9 cellular contexts compared by ENCODE assay signal in genomic region chr14:76867536-76868452, GRCh38. TPM values are rescaled to one million over a fixed set of nuclear protein-coding genes. Genes with fewer than 3 reads are reported as not detected.
DNase-seq lines count a peak whose midpoint lies in the region; ATAC-seq and TF ChIP-seq lines count a peak whose summit lies in the region.
"Had no signal": no experiment of that assay in that cellular context is flagged by ENCODE, and none has a peak within 500 bp of the region (broad histone marks: within the 10 kb centered on the region; RNA-seq: fewer than 3 reads in every experiment).

No MANE protein-coding gene starts in this region.

- no peak overlapping the region for H3K27ac ChIP-seq in psoas muscle
- no peak overlapping the region for H3K27ac ChIP-seq in coronary artery
- H3K27ac ChIP-seq: hepatocyte had no signal

- peak; percentile 31 for DNase-seq in OCI-M1 (lab: John Stamatoyannopoulos, UW)
- DNase-seq in activated naive CD4-positive, alpha-beta T cell treated with anti-CD3 and anti-CD28 coated beads, Interleukin-2, amount 10 ng/mL, durations not matched to agents 7 days and 5 days = peak; percentile 70
- peak in 1 of 2 donors; percentile 64 for DNase-seq in psoas muscle
- DNase-seq in coronary artery (ENCODE audit: low spot score) = no peak

- no peak for TF ChIP-seq CTCF in psoas muscle (IDR thresholded peaks at IDR 0.05)
- TF ChIP-seq CTCF in coronary artery (IDR thresholded peaks at IDR 0.05) = no peak

- WGBS in psoas muscle, 3 donors = 24 to 29% (median 28%) methylated on average over 25 of the region's 25 CpGs

- H3K36me3 Mint-ChIP-seq in activated naive CD4-positive, alpha-beta T cell treated with anti-CD3 and anti-CD28 coated beads, Interleukin-2, amount 10 ng/mL, durations not matched to agents 7 days and 5 days = no peaks in the 10 kb centered on the region

- intact Hi-C loops in psoas muscle (cut with DNase I) = no loop called here

- no peaks in the 10 kb centered on the region for H3K36me3 ChIP-seq in psoas muscle (ENCODE audit: insufficient read depth in 1 of 2, low read depth in 1 of 2)

- H3K4me1 Mint-ChIP-seq in activated naive CD4-positive, alpha-beta T cell treated with anti-CD3 and anti-CD28 coated beads, Interleukin-2, amount 10 ng/mL, durations not matched to agents 7 days and 5 days = peaks cover 41% of the 10 kb centered on the region

- ATAC-seq in GM18498 (IDR thresholded peaks at IDR 0.05; ENCODE audit: unreplicated experiment) (peak; percentile 67), psoas muscle (peak in 3 of 4 donors; percentile 23 to 72 (median 64)), HG03565 (IDR thresholded peaks at IDR 0.05; ENCODE audit: unreplicated experiment) (no peak), HG02798 (IDR thresholded peaks at IDR 0.05; ENCODE audit: poor library complexity, unreplicated experiment) (no peak), HG03196 (IDR thresholded peaks at IDR 0.05; ENCODE audit: unreplicated experiment) (no peak)

- H3K9me3 ChIP-seq in psoas muscle = no peaks in the 10 kb centered on the region

- H3K4me3 ChIP-seq in psoas muscle (no peak overlapping the region), coronary artery (no peak overlapping the region)
- H3K4me3 ChIP-seq: hepatocyte had no signal

- H3K9me3 Mint-ChIP-seq in activated naive CD4-positive, alpha-beta T cell treated with anti-CD3 and anti-CD28 coated beads, Interleukin-2, amount 10 ng/mL, durations not matched to agents 7 days and 5 days = no peaks in the 10 kb centered on the region

- peak overlapping the region; percentile 61 for H3K27ac Mint-ChIP-seq in activated naive CD4-positive, alpha-beta T cell treated with anti-CD3 and anti-CD28 coated beads, Interleukin-2, amount 10 ng/mL, durations not matched to agents 7 days and 5 days

- peaks cover 42% of the 10 kb centered on the region for H3K27me3 Mint-ChIP-seq in activated naive CD4-positive, alpha-beta T cell treated with anti-CD3 and anti-CD28 coated beads, Interleukin-2, amount 10 ng/mL, durations not matched to agents 7 days and 5 days

- H3K4me3 Mint-ChIP-seq in activated naive CD4-positive, alpha-beta T cell treated with anti-CD3 and anti-CD28 coated beads, Interleukin-2, amount 10 ng/mL, durations not matched to agents 7 days and 5 days = no peak overlapping the region

- peaks cover 0 to 20% (median 2%) of the 10 kb centered on the region in 3 donors for H3K27me3 ChIP-seq in psoas muscle (ENCODE audit: insufficient read depth in 3 of 3, low read length in 2 of 3)
- H3K27me3 ChIP-seq: hepatocyte had no signal

- H3K4me1 ChIP-seq in psoas muscle = peaks cover 4% of the 10 kb centered on the region

- CTCF ChIA-PET in activated naive CD4-positive, alpha-beta T cell treated with anti-CD3 and anti-CD28 coated beads, Interleukin-2, amount 10 ng/mL, durations not matched to agents 7 days and 5 days (lab: Charles Lee) = interaction anchor here (0.9 to 28.3 kb wide), 4 partner anchors 9 to 211 kb away, joined by 3 to 1049 read pairs (median 7); partner anchors contain the start of gene CIPC

RNA-seq across cellular contexts. Expression of gene LRRC74A, which starts 41.6 kb away (rescaled TPM):
- not detected for total RNA-seq in psoas muscle
- not detected for polyA plus RNA-seq in psoas muscle
- total RNA-seq: hepatocyte had no signal
- polyA plus RNA-seq: hepatocyte had no signal

RNA-seq across cellular contexts. Expression of gene ANGEL1, which starts 55.1 kb away (rescaled TPM):
- 10 to 100 TPM in 3 of 4 donors, 1 to 10 TPM in 1; 8.5 to 14.1 (median 10.9) TPM for total RNA-seq in psoas muscle
- 10 to 100 TPM in 1 of 3 donors, 1 to 10 TPM in 2; 4.5 to 12.2 (median 5.9) TPM for polyA plus RNA-seq in psoas muscle

Comparison
In these comparisons a context has a peak if more than half of its experiments do, and no peak if none do; other contexts are left out.
1. ATAC-seq: peak in GM18498 (single experiment) and psoas muscle (3 of 4); none in HG03565 (single experiment), HG02798 (single experiment) and HG03196 (single experiment).